Comparison of ENCODE assay signal across 9 cellular contexts in the genomic region with DNA sequence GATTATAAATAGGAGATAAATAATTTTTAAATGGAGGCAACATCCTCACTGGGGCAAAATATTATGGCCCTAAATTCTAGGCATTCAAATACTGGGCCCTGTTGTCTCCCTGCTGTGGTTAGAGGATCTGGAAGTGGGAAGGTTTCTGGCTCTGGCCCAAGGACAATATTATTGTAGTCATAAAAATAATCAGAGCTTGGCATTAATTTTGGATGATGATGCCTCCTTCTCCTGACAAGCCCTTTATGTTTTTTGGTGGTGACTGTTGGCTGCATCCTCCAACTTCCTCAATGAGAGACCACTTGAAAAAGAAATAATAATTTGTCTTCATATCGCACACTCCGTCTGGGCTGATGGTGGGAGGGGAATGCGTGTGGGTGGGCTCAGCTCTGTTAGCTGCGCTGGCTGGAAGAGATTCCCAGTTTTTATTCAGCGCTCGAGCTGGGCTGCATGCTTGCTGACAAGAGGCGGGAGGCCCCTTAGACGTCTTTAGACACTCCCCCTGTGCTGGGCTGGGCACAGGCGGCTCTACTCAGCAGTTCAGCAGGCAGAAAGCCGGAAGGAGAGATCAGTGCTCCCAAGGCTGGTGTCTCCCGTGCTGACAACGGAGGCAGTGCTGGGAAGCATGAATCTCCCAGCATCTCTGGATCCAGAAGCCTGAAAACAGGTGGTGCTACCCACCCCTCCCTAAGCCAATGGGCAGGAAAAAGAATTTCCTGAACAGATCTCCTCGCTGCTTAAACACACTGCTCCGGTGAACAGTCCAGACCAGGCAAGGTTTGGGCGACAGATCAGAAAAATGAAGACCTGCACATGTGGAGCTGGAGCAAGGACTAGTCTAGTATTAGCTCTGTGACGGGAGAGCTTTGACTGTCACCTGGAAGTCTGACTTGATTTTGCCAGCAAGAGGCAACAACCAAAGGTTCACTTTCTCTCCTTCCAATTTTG.
A peak's percentile ranks its signal among the peaks of the same experiment; 100 is the strongest.
DNase-seq lines count a peak whose midpoint lies in the region; ATAC-seq lines count a peak whose summit lies in the region.
"Had no signal": no experiment of that assay in that cellular context is flagged by ENCODE, and none has a peak within 500 bp of the region (broad histone marks: within the 10 kb centered on the region; RNA-seq: fewer than 3 reads in every experiment).

No MANE protein-coding gene starts in this region.

- ATAC-seq in T-cell (replicated peaks in 1 of 4) (no peak), HG03469 (IDR thresholded peaks at IDR 0.05; ENCODE audit: unreplicated experiment) (no peak)

- peaks cover 0 to 5% (median 0%) of the 10 kb centered on the region in 3 donors for H3K4me1 Mint-ChIP-seq in T-cell

- H3K36me3 Mint-ChIP-seq in T-cell, result no peaks in the 10 kb centered on the region
- H3K36me3 Mint-ChIP-seq: naive B cell had no signal

- H3K27me3 Mint-ChIP-seq in T-cell, result peaks cover 28 to 36% of the 10 kb centered on the region in 2 donors

- H3K4me3 Mint-ChIP-seq in T-cell, result no peak overlapping the region

- H3K27ac Mint-ChIP-seq in T-cell, result no peak overlapping the region
- H3K27ac Mint-ChIP-seq: naive B cell had no signal

- POLR2A ChIA-PET in T-cell (lab: Charles Lee), result interaction anchor here in 1 of 2 donors (0.5 kb wide), 1 partner anchor 29 kb away, joined by 3 read pairs; no protein-coding TSS in a partner anchor

- DNase-seq in DMS53 (lab: John Stamatoyannopoulos, UW) (peak; percentile 71), NCI-H2227 (lab: John Stamatoyannopoulos, UW; ENCODE audit: unreplicated experiment) (peak; percentile 92), dermis microvascular lymphatic vessel endothelial cell (ENCODE audit: low read depth in 2 of 2) (peak; percentile 25 to 27), midbrain (lab: John Stamatoyannopoulos, UW) (peak; percentile 69), T-cell (no peak), T-helper 2 cell (no peak)
- DNase-seq in activated CD4-positive, alpha-beta T cell treated with anti-CD3 and anti-CD28 coated beads, Interleukin-2, amount 50 U/mL, for 1 hour, result no peak
- DNase-seq: naive B cell had no signal

- H3K9me3 Mint-ChIP-seq in T-cell, result no peaks in the 10 kb centered on the region
- H3K9me3 Mint-ChIP-seq: naive B cell had no signal

- CTCF ChIA-PET in T-cell (lab: Charles Lee), result no interaction called here

Comparison
In these comparisons a context has a peak if more than half of its experiments do, and no peak if none do; other contexts are left out.
1. DNase-seq: peak in DMS53 (single experiment), NCI-H2227 (single experiment), dermis microvascular lymphatic vessel endothelial cell (2 of 2) and midbrain (single experiment); none in T-cell (0 of 34), activated CD4-positive, alpha-beta T cell treated with anti-CD3 and anti-CD28 coated beads, Interleukin-2, amount 50 U/mL, for 1 hour (single experiment) and T-helper 2 cell (0 of 5).